In the genomic region with DNA sequence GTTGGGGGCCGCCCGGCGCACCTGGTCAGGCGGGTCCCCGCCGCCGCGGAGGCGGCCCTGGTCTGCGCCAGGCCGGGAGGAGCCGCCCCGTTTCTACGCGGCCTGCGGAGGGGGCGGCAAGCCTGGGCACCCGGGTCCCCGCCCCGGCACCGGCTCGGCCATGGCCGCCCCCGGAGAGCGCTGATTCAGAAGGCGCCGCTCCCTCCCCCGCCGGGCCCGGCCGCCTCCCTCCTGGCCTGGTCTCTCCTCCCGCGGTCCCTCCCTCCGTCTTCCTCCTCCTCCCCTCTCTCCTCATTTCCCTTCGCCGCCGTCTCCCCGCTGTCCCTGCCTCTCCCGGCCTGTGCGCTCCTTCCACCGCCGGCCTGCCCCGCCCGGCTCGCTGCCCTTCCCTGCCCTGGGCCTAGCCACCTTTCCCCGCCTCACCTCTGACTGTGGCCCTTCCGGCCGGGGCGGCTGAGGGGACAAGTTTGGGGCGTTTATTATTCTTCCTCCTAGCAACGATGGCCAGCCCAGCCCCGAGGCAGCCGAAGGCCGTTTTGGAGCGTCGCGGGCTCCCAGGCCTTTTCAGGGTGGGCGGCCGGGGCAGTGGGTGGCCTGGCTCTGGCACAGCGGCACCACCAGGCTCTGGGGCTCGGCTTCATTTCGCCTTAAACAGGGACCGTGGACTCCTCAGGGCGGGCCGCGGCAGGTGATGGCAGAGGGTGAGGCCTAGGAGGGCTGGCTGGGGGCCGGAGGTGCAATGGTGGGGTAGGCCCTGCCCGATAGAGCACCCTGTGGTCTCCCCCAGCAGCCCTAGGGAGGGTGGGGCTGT, we compare ENCODE assay signal across 8 cellular contexts. TPM values are rescaled to one million over a fixed set of nuclear protein-coding genes. Genes with fewer than 3 reads are reported as not detected.
DNase-seq lines count a peak whose midpoint lies in the region; ATAC-seq and TF ChIP-seq lines count a peak whose summit lies in the region.

No MANE protein-coding gene starts in this region.

- CTCF ChIA-PET in HEK293 (lab: Yijun Ruan, JAX) (interaction anchor here (1.5 kb wide), 1 partner anchor 98 kb away, joined by 8 read pairs; no protein-coding TSS in a partner anchor), T-cell (lab: Charles Lee) (interaction anchor here in 1 of 2 donors (0.5 kb wide), 1 partner anchor 39 kb away, joined by 5 read pairs; no protein-coding TSS in a partner anchor)

- H3K27me3 Mint-ChIP-seq in T-cell, result peaks cover 9% of the 10 kb centered on the region in 2 donors

- peak; percentile 31 to 59 (median 48) for ATAC-seq in T-cell (replicated peaks in 1 of 4)
- ATAC-seq in HG02759 (IDR thresholded peaks at IDR 0.05; ENCODE audit: unreplicated experiment), result no peak
- no peak for ATAC-seq in GM18520 (IDR thresholded peaks at IDR 0.05; ENCODE audit: unreplicated experiment)

- no peaks in the 10 kb centered on the region for H3K36me3 Mint-ChIP-seq in T-cell

- H3K4me3 Mint-ChIP-seq in T-cell, result peak overlapping the region; percentile 50 to 73 (median 56)

- H3K9me3 Mint-ChIP-seq in T-cell, result no peaks in the 10 kb centered on the region

- peaks cover 2 to 11% (median 6%) of the 10 kb centered on the region in 3 donors for H3K4me1 Mint-ChIP-seq in T-cell

- H3K4me1 ChIP-seq in HEK293 (ENCODE audit: control insufficient read depth, insufficient read depth, low read length), result 0 out of 2 replicates have a peak, but pooled peaks cover 8% of the 10 kb centered on the region

- no peak for TF ChIP-seq CTCF in HEK293 (tag by site-specific recombination; IDR thresholded peaks at IDR 0.05)

- H3K27ac ChIP-seq in HEK293 (ENCODE audit: extremely low read depth, low read depth, low read length), result peak overlapping the region; percentile 75

- POLR2A ChIA-PET in HEK293 (lab: Yijun Ruan, JAX), result interaction anchor here (1.2 to 1.8 kb wide), 2 partner anchors 11 to 113 kb away, joined by 6 read pairs; a partner anchor contains a TSS
- POLR2A ChIA-PET in T-cell (lab: Charles Lee), result no interaction called here

- peak overlapping the region; percentile 80 for H3K4me3 ChIP-seq in HEK293 (ENCODE audit: low read depth, low read length)

- peaks cover 0 to 34% of the 10 kb centered on the region in 2 experiments; a peak in 1 of 3 replicates for H3K36me3 ChIP-seq in HEK293 (ENCODE audit: control insufficient read depth in 2 of 2, insufficient read depth in 1 of 2, low read length in 2 of 2)

- no peak overlapping the region for H3K27ac Mint-ChIP-seq in T-cell

- DNase-seq in AG08395 (ENCODE audit: low spot score) (peak; percentile 87), T-cell (peak in 2 of 34 experiments; percentile 9 to 16), cerebellar cortex (ENCODE audit: low spot score) (peak; percentile 56), kidney tubule cell (ENCODE audit: low spot score) (peak; percentile 82)
- peak; percentile 47 to 65 for DNase-seq in stimulated activated CD4-positive, alpha-beta T cell treated with anti-CD3 and anti-CD28 coated beads, Interleukin-2, amount 100 ng/mL, for 24 hours

- no peaks in the 10 kb centered on the region for H3K9me3 ChIP-seq in HEK293 (ENCODE audit: control insufficient read depth, insufficient read depth, low read depth, low read length)

TF ChIP-seq in HEK293, 187 proteins besides CTCF, POLR2A, EP300 and RAD21 (continues in another document):
- TF ChIP-seq WT1 (tag by site-specific recombination; IDR thresholded peaks at IDR 0.05) (peak; percentile 96), MYNN (tag by site-specific recombination; IDR thresholded peaks at IDR 0.05; ENCODE audit: borderline replicate concordance) (no peak), ZBTB21 (tag by site-specific recombination; IDR thresholded peaks at IDR 0.05) (no peak), ZNF544 (tag by site-specific recombination; IDR thresholded peaks at IDR 0.05) (no peak), ZNF423 (tag by site-specific recombination; IDR thresholded peaks at IDR 0.05) (0 out of 2 replicates have a peak, but pooled peaks have one; percentile 32), ZNF174 (tag by site-specific recombination; IDR thresholded peaks at IDR 0.05) (no peak), ZNF16 (tag by site-specific recombination; IDR thresholded peaks at IDR 0.05; ENCODE audit: low read depth) (peak; percentile 34; the same call in 1 of the 2 replicates), SALL2 (tag by site-specific recombination; IDR thresholded peaks at IDR 0.05; ENCODE audit: borderline replicate concordance) (no peak), ZNF223 (tag by site-specific recombination; IDR thresholded peaks at IDR 0.05) (no peak), ZNF701 (tag by site-specific recombination; IDR thresholded peaks at IDR 0.05) (no peak), ZNF623 (tag by site-specific recombination; IDR thresholded peaks at IDR 0.05) (no peak), ZFHX2 (tag by site-specific recombination; conservative IDR thresholded peaks at IDR 0.05) (peak; percentile 96), ZNF792 (tag by site-specific recombination; IDR thresholded peaks at IDR 0.05) (no peak)
- TF ChIP-seq, protein P1, sequence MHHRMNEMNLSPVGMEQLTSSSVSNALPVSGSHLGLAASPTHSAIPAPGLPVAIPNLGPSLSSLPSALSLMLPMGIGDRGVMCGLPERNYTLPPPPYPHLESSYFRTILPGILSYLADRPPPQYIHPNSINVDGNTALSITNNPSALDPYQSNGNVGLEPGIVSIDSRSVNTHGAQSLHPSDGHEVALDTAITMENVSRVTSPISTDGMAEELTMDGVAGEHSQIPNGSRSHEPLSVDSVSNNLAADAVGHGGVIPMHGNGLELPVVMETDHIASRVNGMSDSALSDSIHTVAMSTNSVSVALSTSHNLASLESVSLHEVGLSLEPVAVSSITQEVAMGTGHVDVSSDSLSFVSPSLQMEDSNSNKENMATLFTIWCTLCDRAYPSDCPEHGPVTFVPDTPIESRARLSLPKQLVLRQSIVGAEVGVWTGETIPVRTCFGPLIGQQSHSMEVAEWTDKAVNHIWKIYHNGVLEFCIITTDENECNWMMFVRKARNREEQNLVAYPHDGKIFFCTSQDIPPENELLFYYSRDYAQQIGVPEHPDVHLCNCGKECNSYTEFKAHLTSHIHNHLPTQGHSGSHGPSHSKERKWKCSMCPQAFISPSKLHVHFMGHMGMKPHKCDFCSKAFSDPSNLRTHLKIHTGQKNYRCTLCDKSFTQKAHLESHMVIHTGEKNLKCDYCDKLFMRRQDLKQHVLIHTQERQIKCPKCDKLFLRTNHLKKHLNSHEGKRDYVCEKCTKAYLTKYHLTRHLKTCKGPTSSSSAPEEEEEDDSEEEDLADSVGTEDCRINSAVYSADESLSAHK (tag by site-specific recombination; IDR thresholded peaks at IDR 0.05), result no peak
- TF ChIP-seq, protein P2, sequence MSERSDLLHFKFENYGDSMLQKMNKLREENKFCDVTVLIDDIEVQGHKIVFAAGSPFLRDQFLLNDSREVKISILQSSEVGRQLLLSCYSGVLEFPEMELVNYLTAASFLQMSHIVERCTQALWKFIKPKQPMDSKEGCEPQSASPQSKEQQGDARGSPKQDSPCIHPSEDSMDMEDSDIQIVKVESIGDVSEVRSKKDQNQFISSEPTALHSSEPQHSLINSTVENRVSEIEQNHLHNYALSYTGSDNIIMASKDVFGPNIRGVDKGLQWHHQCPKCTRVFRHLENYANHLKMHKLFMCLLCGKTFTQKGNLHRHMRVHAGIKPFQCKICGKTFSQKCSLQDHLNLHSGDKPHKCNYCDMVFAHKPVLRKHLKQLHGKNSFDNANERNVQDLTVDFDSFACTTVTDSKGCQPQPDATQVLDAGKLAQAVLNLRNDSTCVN (tag by site-specific recombination; optimal IDR thresholded peaks at IDR 0.05), result peak; percentile 73
- TF ChIP-seq, protein P3, sequence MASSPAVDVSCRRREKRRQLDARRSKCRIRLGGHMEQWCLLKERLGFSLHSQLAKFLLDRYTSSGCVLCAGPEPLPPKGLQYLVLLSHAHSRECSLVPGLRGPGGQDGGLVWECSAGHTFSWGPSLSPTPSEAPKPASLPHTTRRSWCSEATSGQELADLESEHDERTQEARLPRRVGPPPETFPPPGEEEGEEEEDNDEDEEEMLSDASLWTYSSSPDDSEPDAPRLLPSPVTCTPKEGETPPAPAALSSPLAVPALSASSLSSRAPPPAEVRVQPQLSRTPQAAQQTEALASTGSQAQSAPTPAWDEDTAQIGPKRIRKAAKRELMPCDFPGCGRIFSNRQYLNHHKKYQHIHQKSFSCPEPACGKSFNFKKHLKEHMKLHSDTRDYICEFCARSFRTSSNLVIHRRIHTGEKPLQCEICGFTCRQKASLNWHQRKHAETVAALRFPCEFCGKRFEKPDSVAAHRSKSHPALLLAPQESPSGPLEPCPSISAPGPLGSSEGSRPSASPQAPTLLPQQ (tag by site-specific recombination; IDR thresholded peaks at IDR 0.05), result peak; percentile 58; the same call in 1 of the 2 replicates
- TF ChIP-seq, protein P4, sequence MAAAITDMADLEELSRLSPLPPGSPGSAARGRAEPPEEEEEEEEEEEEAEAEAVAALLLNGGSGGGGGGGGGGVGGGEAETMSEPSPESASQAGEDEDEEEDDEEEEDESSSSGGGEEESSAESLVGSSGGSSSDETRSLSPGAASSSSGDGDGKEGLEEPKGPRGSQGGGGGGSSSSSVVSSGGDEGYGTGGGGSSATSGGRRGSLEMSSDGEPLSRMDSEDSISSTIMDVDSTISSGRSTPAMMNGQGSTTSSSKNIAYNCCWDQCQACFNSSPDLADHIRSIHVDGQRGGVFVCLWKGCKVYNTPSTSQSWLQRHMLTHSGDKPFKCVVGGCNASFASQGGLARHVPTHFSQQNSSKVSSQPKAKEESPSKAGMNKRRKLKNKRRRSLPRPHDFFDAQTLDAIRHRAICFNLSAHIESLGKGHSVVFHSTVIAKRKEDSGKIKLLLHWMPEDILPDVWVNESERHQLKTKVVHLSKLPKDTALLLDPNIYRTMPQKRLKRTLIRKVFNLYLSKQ (tag by site-specific recombination; IDR thresholded peaks at IDR 0.05; ENCODE audit: borderline replicate concordance), result no peak
- TF ChIP-seq, protein P5, sequence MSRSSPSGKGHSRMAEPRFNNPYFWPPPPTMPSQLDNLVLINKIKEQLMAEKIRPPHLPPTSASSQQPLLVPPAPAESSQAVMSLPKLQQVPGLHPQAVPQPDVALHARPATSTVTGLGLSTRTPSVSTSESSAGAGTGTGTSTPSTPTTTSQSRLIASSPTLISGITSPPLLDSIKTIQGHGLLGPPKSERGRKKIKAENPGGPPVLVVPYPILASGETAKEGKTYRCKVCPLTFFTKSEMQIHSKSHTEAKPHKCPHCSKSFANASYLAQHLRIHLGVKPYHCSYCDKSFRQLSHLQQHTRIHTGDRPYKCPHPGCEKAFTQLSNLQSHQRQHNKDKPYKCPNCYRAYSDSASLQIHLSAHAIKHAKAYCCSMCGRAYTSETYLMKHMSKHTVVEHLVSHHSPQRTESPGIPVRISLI (tag by site-specific recombination; IDR thresholded peaks at IDR 0.05), result no peak

RNA-seq across cellular contexts. Expression of a gene that starts 0.8 kb away (rescaled TPM):
- total RNA-seq in T-cell, result 10 to 100 TPM in 1 of 5 donors, 1 to 10 TPM in 4; 2.8 to 11.2 (median 6.9) TPM

RNA-seq across cellular contexts. Expression of a gene that starts 58.8 kb away (rescaled TPM):
- total RNA-seq in T-cell, result 1 to 10 TPM in 4 of 5 donors, under 1 TPM in 1; 0.65 to 4.9 (median 3.9) TPM

Comparison
In these comparisons a context has a peak if more than half of its experiments do, and no peak if none do; other contexts are left out.
1. ATAC-seq: peak in T-cell (4 of 4); none in HG02759 (single experiment) and GM18520 (single experiment).